Comparison of ENCODE assay signal across 2 cellular contexts in the genomic region with DNA sequence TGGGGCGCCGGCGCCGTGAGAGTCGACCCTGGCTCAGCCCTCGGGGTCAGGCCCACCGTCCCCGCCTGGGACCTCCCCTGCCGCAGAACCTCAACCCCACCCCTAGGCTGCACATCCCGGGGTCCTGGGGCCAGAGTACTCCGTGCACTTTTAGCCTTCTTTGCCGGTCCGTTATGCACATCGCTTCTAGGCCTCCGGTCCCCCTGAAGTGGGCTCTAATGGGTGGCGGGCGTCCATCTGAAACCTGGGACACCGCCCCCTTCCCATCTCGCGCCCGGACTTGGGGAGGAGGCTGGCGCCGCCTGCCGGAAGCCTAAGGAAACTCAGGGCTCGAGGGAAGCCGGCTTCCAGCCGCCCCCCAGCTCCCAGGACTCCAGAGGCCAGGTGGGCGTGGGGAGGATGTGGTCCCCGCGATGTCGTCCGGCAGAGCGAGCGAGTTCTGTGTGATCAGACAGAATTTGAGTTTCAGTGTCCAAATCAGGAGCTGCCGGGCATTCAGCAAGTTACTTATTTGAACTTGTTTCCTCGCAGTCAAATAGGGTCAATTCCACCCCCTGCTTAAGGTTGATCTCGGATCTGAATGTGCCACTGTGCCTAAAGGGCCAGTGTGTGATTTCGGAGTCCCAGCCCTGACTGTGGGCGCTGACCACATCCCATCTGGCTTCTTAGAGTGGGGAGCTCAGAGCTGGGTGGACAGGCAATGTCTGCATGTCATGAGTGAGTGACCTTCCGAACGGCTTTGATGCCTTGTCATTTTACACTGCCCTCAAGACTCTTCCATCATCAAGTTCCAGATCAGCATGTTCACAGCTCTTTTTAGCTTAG.
A peak's percentile ranks its signal among the peaks of the same experiment; 100 is the strongest.
TF ChIP-seq lines count a peak whose summit lies in the region.

No MANE protein-coding gene starts in this region.

TF ChIP-seq in HEK293, 187 proteins besides CTCF, POLR2A, EP300 and RAD21 (continued from another document and continues in another):
- TF ChIP-seq, protein P1, sequence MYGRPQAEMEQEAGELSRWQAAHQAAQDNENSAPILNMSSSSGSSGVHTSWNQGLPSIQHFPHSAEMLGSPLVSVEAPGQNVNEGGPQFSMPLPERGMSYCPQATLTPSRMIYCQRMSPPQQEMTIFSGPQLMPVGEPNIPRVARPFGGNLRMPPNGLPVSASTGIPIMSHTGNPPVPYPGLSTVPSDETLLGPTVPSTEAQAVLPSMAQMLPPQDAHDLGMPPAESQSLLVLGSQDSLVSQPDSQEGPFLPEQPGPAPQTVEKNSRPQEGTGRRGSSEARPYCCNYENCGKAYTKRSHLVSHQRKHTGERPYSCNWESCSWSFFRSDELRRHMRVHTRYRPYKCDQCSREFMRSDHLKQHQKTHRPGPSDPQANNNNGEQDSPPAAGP (tag by site-specific recombination; IDR thresholded peaks at IDR 0.05): peak; percentile 75
- TF ChIP-seq ZNF600 (tag by site-specific recombination; IDR thresholded peaks at IDR 0.05): 0 out of 2 replicates have a peak, but pooled peaks have one; percentile 15
- TF ChIP-seq GLIS1 (tag by site-specific recombination; IDR thresholded peaks at IDR 0.05): peak; percentile 24; the same call in 1 of the 2 replicates
- TF ChIP-seq ZBTB17 (tag by site-specific recombination; IDR thresholded peaks at IDR 0.05): peak; percentile 44; the same call in 1 of the 2 replicates
- peak; percentile 67 for TF ChIP-seq ZFHX2 (tag by site-specific recombination; conservative IDR thresholded peaks at IDR 0.05)
- TF ChIP-seq SCRT2 (tag by site-specific recombination; IDR thresholded peaks at IDR 0.05): no peak
- peak; percentile 67; the same call in 1 of the 2 replicates for TF ChIP-seq ZBTB48 (tag by site-specific recombination; IDR thresholded peaks at IDR 0.05)
- TF ChIP-seq ZNF747 (tag by site-specific recombination; IDR thresholded peaks at IDR 0.05): no peak
- peak; percentile 37 for TF ChIP-seq ZNF654 (tag by site-specific recombination; IDR thresholded peaks at IDR 0.05; ENCODE audit: low read depth)
- TF ChIP-seq ZNF311 (tag by site-specific recombination; IDR thresholded peaks at IDR 0.05; ENCODE audit: borderline replicate concordance): no peak
- TF ChIP-seq EGR2 (tag by site-specific recombination; IDR thresholded peaks at IDR 0.05; ENCODE audit: low read depth): peak; percentile 63
- peak; percentile 64; the same call in 1 of the 2 replicates for TF ChIP-seq BCL11A (tag by site-specific recombination; IDR thresholded peaks at IDR 0.05; ENCODE audit: low read depth)
- TF ChIP-seq, protein P2, sequence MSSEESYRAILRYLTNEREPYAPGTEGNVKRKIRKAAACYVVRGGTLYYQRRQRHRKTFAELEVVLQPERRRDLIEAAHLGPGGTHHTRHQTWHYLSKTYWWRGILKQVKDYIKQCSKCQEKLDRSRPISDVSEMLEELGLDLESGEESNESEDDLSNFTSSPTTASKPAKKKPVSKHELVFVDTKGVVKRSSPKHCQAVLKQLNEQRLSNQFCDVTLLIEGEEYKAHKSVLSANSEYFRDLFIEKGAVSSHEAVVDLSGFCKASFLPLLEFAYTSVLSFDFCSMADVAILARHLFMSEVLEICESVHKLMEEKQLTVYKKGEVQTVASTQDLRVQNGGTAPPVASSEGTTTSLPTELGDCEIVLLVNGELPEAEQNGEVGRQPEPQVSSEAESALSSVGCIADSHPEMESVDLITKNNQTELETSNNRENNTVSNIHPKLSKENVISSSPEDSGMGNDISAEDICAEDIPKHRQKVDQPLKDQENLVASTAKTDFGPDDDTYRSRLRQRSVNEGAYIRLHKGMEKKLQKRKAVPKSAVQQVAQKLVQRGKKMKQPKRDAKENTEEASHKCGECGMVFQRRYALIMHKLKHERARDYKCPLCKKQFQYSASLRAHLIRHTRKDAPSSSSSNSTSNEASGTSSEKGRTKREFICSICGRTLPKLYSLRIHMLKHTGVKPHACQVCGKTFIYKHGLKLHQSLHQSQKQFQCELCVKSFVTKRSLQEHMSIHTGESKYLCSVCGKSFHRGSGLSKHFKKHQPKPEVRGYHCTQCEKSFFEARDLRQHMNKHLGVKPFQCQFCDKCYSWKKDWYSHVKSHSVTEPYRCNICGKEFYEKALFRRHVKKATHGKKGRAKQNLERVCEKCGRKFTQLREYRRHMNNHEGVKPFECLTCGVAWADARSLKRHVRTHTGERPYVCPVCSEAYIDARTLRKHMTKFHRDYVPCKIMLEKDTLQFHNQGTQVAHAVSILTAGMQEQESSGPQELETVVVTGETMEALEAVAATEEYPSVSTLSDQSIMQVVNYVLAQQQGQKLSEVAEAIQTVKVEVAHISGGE (tag by site-specific recombination; conservative IDR thresholded peaks at IDR 0.05; ENCODE audit: low read depth): 0 out of 2 replicates have a peak, but pooled peaks have one; percentile 19
- TF ChIP-seq GLIS2 (tag by site-specific recombination; IDR thresholded peaks at IDR 0.05): peak; percentile 64
- TF ChIP-seq KLF10 (tag by site-specific recombination; IDR thresholded peaks at IDR 0.05): peak; percentile 72
- peak; percentile 45 for TF ChIP-seq SP7 (tag by site-specific recombination; IDR thresholded peaks at IDR 0.05)
- TF ChIP-seq ZNF76 (tag by site-specific recombination; IDR thresholded peaks at IDR 0.05; ENCODE audit: borderline replicate concordance, low read depth): peak; percentile 75
- TF ChIP-seq HOXD13 (CRISPR knock-in tag; IDR thresholded peaks at IDR 0.05; ENCODE audit: borderline replicate concordance): no peak
- 0 out of 2 replicates have a peak, but pooled peaks have one; percentile 34 for TF ChIP-seq ZNF24 (tag by site-specific recombination; IDR thresholded peaks at IDR 0.05)
- TF ChIP-seq SP3 (tag by site-specific recombination; IDR thresholded peaks at IDR 0.05): peak; percentile 77
- TF ChIP-seq, protein P3, sequence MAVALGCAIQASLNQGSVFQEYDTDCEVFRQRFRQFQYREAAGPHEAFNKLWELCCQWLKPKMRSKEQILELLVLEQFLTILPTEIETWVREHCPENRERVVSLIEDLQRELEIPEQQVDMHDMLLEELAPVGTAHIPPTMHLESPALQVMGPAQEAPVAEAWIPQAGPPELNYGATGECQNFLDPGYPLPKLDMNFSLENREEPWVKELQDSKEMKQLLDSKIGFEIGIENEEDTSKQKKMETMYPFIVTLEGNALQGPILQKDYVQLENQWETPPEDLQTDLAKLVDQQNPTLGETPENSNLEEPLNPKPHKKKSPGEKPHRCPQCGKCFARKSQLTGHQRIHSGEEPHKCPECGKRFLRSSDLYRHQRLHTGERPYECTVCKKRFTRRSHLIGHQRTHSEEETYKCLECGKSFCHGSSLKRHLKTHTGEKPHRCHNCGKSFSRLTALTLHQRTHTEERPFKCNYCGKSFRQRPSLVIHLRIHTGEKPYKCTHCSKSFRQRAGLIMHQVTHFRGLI (tag by site-specific recombination; IDR thresholded peaks at IDR 0.05): 0 out of 2 replicates have a peak, but pooled peaks have one; percentile 24
- TF ChIP-seq YY1 (tag by site-specific recombination; IDR thresholded peaks at IDR 0.05): no peak; the same call in 1 of the 2 replicates
- TF ChIP-seq, protein P4, sequence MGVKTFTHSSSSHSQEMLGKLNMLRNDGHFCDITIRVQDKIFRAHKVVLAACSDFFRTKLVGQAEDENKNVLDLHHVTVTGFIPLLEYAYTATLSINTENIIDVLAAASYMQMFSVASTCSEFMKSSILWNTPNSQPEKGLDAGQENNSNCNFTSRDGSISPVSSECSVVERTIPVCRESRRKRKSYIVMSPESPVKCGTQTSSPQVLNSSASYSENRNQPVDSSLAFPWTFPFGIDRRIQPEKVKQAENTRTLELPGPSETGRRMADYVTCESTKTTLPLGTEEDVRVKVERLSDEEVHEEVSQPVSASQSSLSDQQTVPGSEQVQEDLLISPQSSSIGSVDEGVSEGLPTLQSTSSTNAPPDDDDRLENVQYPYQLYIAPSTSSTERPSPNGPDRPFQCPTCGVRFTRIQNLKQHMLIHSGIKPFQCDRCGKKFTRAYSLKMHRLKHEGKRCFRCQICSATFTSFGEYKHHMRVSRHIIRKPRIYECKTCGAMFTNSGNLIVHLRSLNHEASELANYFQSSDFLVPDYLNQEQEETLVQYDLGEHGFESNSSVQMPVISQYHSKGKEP (tag by site-specific recombination; IDR thresholded peaks at IDR 0.05): no peak

TF ChIP-seq in HepG2, 621 proteins besides CTCF, POLR2A, EP300 and RAD21 (continued from another document and continues in another):
- TF ChIP-seq, protein P5, sequence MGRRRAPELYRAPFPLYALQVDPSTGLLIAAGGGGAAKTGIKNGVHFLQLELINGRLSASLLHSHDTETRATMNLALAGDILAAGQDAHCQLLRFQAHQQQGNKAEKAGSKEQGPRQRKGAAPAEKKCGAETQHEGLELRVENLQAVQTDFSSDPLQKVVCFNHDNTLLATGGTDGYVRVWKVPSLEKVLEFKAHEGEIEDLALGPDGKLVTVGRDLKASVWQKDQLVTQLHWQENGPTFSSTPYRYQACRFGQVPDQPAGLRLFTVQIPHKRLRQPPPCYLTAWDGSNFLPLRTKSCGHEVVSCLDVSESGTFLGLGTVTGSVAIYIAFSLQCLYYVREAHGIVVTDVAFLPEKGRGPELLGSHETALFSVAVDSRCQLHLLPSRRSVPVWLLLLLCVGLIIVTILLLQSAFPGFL (CRISPR knock-in tag; IDR thresholded peaks at IDR 0.05): no peak
- TF ChIP-seq, protein P6, sequence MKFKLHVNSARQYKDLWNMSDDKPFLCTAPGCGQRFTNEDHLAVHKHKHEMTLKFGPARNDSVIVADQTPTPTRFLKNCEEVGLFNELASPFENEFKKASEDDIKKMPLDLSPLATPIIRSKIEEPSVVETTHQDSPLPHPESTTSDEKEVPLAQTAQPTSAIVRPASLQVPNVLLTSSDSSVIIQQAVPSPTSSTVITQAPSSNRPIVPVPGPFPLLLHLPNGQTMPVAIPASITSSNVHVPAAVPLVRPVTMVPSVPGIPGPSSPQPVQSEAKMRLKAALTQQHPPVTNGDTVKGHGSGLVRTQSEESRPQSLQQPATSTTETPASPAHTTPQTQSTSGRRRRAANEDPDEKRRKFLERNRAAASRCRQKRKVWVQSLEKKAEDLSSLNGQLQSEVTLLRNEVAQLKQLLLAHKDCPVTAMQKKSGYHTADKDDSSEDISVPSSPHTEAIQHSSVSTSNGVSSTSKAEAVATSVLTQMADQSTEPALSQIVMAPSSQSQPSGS (CRISPR knock-in tag; IDR thresholded peaks at IDR 0.05): no peak
- TF ChIP-seq SKI (IDR thresholded peaks at IDR 0.05; ENCODE audit: partially characterized antibody) (no peak), ZNF782 (CRISPR knock-in tag; IDR thresholded peaks at IDR 0.05; ENCODE audit: borderline replicate concordance) (no peak), MXI1 (IDR thresholded peaks at IDR 0.05; ENCODE audit: borderline replicate concordance, low read depth, low read length) (no peak), ONECUT2 (CRISPR knock-in tag; IDR thresholded peaks at IDR 0.05) (no peak), TP53 (CRISPR knock-in tag; conservative IDR thresholded peaks at IDR 0.05) (no peak), ZNF567 (CRISPR knock-in tag; IDR thresholded peaks at IDR 0.05; ENCODE audit: borderline replicate concordance) (no peak; the same call in 1 of the 2 replicates), ZNF354B (CRISPR knock-in tag; IDR thresholded peaks at IDR 0.05) (no peak), NONO (IDR thresholded peaks at IDR 0.05) (no peak), NONO (CRISPR knock-in tag; conservative IDR thresholded peaks at IDR 0.05) (no peak), ZBTB1 (CRISPR knock-in tag; IDR thresholded peaks at IDR 0.05; ENCODE audit: borderline replicate concordance) (no peak), ELF3 (CRISPR knock-in tag; IDR thresholded peaks at IDR 0.05) (0 out of 2 replicates have a peak, but pooled peaks have one; percentile 25), SOX6 (IDR thresholded peaks at IDR 0.05) (no peak), SOX6 (CRISPR knock-in tag; IDR thresholded peaks at IDR 0.05) (peak; percentile 43), ZNF562 (CRISPR knock-in tag; IDR thresholded peaks at IDR 0.05; ENCODE audit: borderline replicate concordance) (no peak), PHB2 (IDR thresholded peaks at IDR 0.05; ENCODE audit: partially characterized antibody) (no peak), ZNF230 (CRISPR knock-in tag; IDR thresholded peaks at IDR 0.05) (no peak), MED13 (CRISPR knock-in tag; IDR thresholded peaks at IDR 0.05) (no peak)
- TF ChIP-seq, protein P7, sequence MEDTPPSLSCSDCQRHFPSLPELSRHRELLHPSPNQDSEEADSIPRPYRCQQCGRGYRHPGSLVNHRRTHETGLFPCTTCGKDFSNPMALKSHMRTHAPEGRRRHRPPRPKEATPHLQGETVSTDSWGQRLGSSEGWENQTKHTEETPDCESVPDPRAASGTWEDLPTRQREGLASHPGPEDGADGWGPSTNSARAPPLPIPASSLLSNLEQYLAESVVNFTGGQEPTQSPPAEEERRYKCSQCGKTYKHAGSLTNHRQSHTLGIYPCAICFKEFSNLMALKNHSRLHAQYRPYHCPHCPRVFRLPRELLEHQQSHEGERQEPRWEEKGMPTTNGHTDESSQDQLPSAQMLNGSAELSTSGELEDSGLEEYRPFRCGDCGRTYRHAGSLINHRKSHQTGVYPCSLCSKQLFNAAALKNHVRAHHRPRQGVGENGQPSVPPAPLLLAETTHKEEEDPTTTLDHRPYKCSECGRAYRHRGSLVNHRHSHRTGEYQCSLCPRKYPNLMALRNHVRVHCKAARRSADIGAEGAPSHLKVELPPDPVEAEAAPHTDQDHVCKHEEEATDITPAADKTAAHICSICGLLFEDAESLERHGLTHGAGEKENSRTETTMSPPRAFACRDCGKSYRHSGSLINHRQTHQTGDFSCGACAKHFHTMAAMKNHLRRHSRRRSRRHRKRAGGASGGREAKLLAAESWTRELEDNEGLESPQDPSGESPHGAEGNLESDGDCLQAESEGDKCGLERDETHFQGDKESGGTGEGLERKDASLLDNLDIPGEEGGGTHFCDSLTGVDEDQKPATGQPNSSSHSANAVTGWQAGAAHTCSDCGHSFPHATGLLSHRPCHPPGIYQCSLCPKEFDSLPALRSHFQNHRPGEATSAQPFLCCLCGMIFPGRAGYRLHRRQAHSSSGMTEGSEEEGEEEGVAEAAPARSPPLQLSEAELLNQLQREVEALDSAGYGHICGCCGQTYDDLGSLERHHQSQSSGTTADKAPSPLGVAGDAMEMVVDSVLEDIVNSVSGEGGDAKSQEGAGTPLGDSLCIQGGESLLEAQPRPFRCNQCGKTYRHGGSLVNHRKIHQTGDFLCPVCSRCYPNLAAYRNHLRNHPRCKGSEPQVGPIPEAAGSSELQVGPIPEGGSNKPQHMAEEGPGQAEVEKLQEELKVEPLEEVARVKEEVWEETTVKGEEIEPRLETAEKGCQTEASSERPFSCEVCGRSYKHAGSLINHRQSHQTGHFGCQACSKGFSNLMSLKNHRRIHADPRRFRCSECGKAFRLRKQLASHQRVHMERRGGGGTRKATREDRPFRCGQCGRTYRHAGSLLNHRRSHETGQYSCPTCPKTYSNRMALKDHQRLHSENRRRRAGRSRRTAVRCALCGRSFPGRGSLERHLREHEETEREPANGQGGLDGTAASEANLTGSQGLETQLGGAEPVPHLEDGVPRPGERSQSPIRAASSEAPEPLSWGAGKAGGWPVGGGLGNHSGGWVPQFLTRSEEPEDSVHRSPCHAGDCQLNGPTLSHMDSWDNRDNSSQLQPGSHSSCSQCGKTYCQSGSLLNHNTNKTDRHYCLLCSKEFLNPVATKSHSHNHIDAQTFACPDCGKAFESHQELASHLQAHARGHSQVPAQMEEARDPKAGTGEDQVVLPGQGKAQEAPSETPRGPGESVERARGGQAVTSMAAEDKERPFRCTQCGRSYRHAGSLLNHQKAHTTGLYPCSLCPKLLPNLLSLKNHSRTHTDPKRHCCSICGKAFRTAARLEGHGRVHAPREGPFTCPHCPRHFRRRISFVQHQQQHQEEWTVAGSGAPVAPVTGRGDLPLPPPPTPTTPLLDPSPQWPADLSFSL (CRISPR knock-in tag; IDR thresholded peaks at IDR 0.05): peak; percentile 46; the same call in 1 of the 2 replicates
